1 cellular context compared by ENCODE assay signal in the genomic region with DNA sequence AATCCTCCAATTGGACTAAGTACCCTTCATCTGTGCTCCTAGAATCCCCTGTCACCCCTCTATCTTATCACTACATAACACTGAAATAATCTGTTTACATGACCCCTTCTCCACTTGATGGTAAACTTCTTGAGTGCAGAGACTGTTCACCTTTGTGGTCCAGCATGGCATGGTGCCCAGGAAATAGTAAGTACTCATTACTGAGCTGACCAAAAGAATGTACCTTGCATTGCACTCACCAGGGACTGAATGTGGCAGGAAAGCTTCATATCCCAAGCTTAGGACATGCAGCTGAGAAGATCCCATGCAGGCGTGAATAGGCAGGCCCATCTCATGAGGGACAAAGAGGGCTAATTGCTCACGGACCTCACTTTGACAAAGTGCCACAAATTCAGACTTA.
TF ChIP-seq lines count a peak whose summit lies in the region.

No MANE protein-coding gene starts in this region.

TF ChIP-seq in HCT116, 20 proteins besides CTCF, POLR2A, EP300 and RAD21 (continued from another document):
- no peak for TF ChIP-seq ZBTB33 (IDR thresholded peaks at IDR 0.05; ENCODE audit: extremely low read depth, insufficient replicate concordance, low read length)
- TF ChIP-seq EGR1 (IDR thresholded peaks at IDR 0.05; ENCODE audit: low read depth), result no peak
- TF ChIP-seq CEBPB (IDR thresholded peaks at IDR 0.05; ENCODE audit: low read depth), result no peak
- peak; percentile 56; the same call in 1 of the 2 replicates for TF ChIP-seq CBX3 (IDR thresholded peaks at IDR 0.05; ENCODE audit: low read depth)
- TF ChIP-seq ATF3 (IDR thresholded peaks at IDR 0.05), result no peak
- TF ChIP-seq REST (IDR thresholded peaks at IDR 0.05; ENCODE audit: low read depth), result no peak
- TF ChIP-seq ELF1 (IDR thresholded peaks at IDR 0.05; ENCODE audit: borderline replicate concordance, low read depth), result no peak
- TF ChIP-seq SRF (IDR thresholded peaks at IDR 0.05; ENCODE audit: low read depth), result no peak
- TF ChIP-seq, protein P1, sequence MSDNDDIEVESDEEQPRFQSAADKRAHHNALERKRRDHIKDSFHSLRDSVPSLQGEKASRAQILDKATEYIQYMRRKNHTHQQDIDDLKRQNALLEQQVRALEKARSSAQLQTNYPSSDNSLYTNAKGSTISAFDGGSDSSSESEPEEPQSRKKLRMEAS (IDR thresholded peaks at IDR 0.05), result no peak; the same call in 1 of the 2 replicates
- no peak; the same call in 1 of the 2 replicates for TF ChIP-seq FOSL1 (IDR thresholded peaks at IDR 0.05; ENCODE audit: low read depth)
TF ChIP-seq in HCT116: peak in this region for 3.
